Comparison of ENCODE assay signal across 8 cellular contexts in the genomic region with DNA sequence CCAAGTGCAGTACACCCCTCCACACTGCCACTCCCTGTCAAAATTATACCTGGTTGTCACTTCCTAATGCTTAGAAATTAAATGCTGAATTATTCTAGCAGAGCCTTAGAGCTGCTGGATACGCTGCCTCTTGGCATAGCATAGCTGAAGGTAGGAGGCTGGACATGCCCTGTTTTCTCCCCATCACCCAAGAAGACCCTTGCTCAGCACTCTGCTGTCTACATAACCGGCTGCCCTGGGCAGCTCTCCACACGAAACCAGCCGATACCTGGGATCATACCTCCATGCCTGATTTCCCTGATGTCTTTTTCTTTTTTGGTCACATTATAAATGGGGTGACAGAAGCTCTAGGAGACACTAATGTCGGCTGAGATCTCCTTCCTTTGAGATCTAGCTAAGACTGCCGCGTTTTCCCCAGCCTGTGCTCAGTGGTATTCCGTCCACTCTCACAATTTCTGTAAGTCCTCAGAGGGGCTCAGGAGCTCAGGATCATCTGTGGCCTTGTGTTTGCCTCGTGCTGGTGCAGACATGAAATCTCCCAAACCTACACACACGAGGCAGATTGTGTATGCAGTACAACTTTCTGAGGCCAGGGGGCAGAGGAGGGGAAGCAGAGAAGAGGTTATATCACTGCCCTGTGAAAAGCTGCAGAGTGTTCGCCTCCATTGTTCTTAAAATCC. TPM values are rescaled to one million over a fixed set of nuclear protein-coding genes. Genes with fewer than 3 reads are reported as not detected.
A peak's percentile ranks its signal among the peaks of the same experiment; 100 is the strongest.
DNase-seq lines count a peak whose midpoint lies in the region; ATAC-seq and TF ChIP-seq lines count a peak whose summit lies in the region.

No MANE protein-coding gene starts in this region.

- H3K36me3 Mint-ChIP-seq in activated CD4-positive, alpha-beta T cell treated with anti-CD3 and anti-CD28 coated beads for 36 hours (ENCODE audit: low read depth): no peaks in the 10 kb centered on the region

- H3K4me1 ChIP-seq in lung (ENCODE audit: control insufficient read depth in 2 of 2, insufficient read depth in 2 of 2, low read length in 2 of 2): no peaks in the 10 kb centered on the region

- DNase-seq in Caki2 (ENCODE audit: low read depth) (peak; percentile 44), NCI-H510A treated with DMSO at 0.1 percent for 48 hours (lab: John Stamatoyannopoulos, UW) (peak; percentile 22), dermis microvascular lymphatic vessel endothelial cell (ENCODE audit: low read depth in 2 of 2) (peak; percentile 33 to 60), lung (ENCODE audit: low spot score) (peak; percentile 45)
- peak; percentile 84 for DNase-seq in activated CD4-positive, alpha-beta T cell treated with anti-CD3 and anti-CD28 coated beads for 36 hours
- DNase-seq in stimulated activated naive CD4-positive, alpha-beta T cell (lab: John Stamatoyannopoulos, UW): peak; percentile 28 to 64 (median 36)

- no peak overlapping the region for H3K4me3 Mint-ChIP-seq in activated CD4-positive, alpha-beta T cell treated with anti-CD3 and anti-CD28 coated beads for 36 hours

- intact Hi-C loops in activated CD4-positive, alpha-beta T cell treated with anti-CD3 and anti-CD28 coated beads for 36 hours (cut with DNase I, micrococcal nuclease): loop anchor here (2.0 to 10.0 kb wide), 2 partner anchors 49 to 1635 kb away; no protein-coding TSS in a partner anchor

- peak; percentile 27 for TF ChIP-seq CTCF in lung (IDR thresholded peaks at IDR 0.05; ENCODE audit: control extremely low read depth, extremely low read depth)

- ATAC-seq in HG02973 (IDR thresholded peaks at IDR 0.05; ENCODE audit: unreplicated experiment) (peak; percentile 53), lung (ENCODE audit: insufficient read depth, low FRiP score) (no peak), HG02588 (IDR thresholded peaks at IDR 0.05; ENCODE audit: unreplicated experiment) (no peak)
- peak; percentile 91 for ATAC-seq in activated CD4-positive, alpha-beta T cell treated with anti-CD3 and anti-CD28 coated beads for 36 hours

- in situ Hi-C loops in Caki2 (cut with HindIII; ENCODE audit: low pct_unique_long_range_greater_than_20kb, low sequenced_read_pairs): no loop called here

- POLR2A ChIA-PET in activated CD4-positive, alpha-beta T cell treated with anti-CD3 and anti-CD28 coated beads for 36 hours (lab: Charles Lee): interaction anchor here (0.7 to 1.3 kb wide), 5 partner anchors 10 to 54 kb away, joined by 3 to 6 read pairs (median 4); a partner anchor contains a TSS

- no peak overlapping the region for H3K27ac Mint-ChIP-seq in activated CD4-positive, alpha-beta T cell treated with anti-CD3 and anti-CD28 coated beads for 36 hours

- H3K9me3 Mint-ChIP-seq in activated CD4-positive, alpha-beta T cell treated with anti-CD3 and anti-CD28 coated beads for 36 hours (ENCODE audit: low read depth): no peaks in the 10 kb centered on the region

- WGBS in lung, 2 donors: 66 to 67% methylated on average over 11 of the region's 11 CpGs

- H3K36me3 ChIP-seq in lung (ENCODE audit: control insufficient read depth in 2 of 2, insufficient read depth in 2 of 2, low read length in 2 of 2): no peaks in the 10 kb centered on the region

- no peak overlapping the region for H3K4me3 ChIP-seq in lung

- H3K27me3 ChIP-seq in lung (ENCODE audit: control insufficient read depth, insufficient read depth): no peaks in the 10 kb centered on the region

- CTCF ChIA-PET in activated CD4-positive, alpha-beta T cell treated with anti-CD3 and anti-CD28 coated beads for 36 hours (lab: Charles Lee): interaction anchor here (0.6 to 8.7 kb wide), 31 partner anchors 9 to 688 kb away, joined by 3 to 170 read pairs (median 6); a partner anchor contains a TSS

- H3K27me3 Mint-ChIP-seq in activated CD4-positive, alpha-beta T cell treated with anti-CD3 and anti-CD28 coated beads for 36 hours: no peaks in the 10 kb centered on the region

- no peak overlapping the region for H3K27ac ChIP-seq in lung (ENCODE audit: low read depth in 1 of 2, low read length in 1 of 2)

- H3K9me3 ChIP-seq in lung (ENCODE audit: control insufficient read depth in 2 of 2, insufficient read depth in 1 of 2, low read length in 1 of 2): no peaks in the 10 kb centered on the region

- peaks cover 9% of the 10 kb centered on the region for H3K4me1 Mint-ChIP-seq in activated CD4-positive, alpha-beta T cell treated with anti-CD3 and anti-CD28 coated beads for 36 hours

RNA-seq across cellular contexts. Expression of a gene that starts 13.5 kb away (rescaled TPM):
- 0.71 TPM in 1 of 2 replicates, not detected in the other for total RNA-seq in Caki2 (2014; rRNA removed; shearing (Covaris generic); ENCODE audit: low replicate concordance)
- 100 to 1,000 TPM; 153 to 156 TPM for total RNA-seq in activated CD4-positive, alpha-beta T cell treated with anti-CD3 and anti-CD28 coated beads for 36 hours
- 0.13 TPM in 2 replicates for total RNA-seq in dermis microvascular lymphatic vessel endothelial cell
- 1 to 10 TPM; 5.1 to 5.6 TPM for total RNA-seq in lung
- 1 to 10 TPM; 5.4 to 8.3 TPM for polyA plus RNA-seq in lung

RNA-seq across cellular contexts. Expression of a gene that starts 30.4 kb away (rescaled TPM):
- 0.27 and 9.2 TPM in 2 replicates for total RNA-seq in Caki2 (2014; rRNA removed; shearing (Covaris generic); ENCODE audit: low replicate concordance)
- total RNA-seq in activated CD4-positive, alpha-beta T cell treated with anti-CD3 and anti-CD28 coated beads for 36 hours: 1 to 10 TPM; 7.4 to 8.9 TPM
- 1.5 and 2.3 TPM in 2 replicates for total RNA-seq in dermis microvascular lymphatic vessel endothelial cell
- total RNA-seq in lung: 10 to 100 TPM; 12.1 to 19.0 TPM
- polyA plus RNA-seq in lung: 10 to 100 TPM in 1 of 2 donors, 1 to 10 TPM in 1; 1.8 to 16.4 TPM

RNA-seq across cellular contexts. Expression of a gene that starts 36.1 kb away (rescaled TPM):
- 89.3 and 113 TPM in 2 replicates for total RNA-seq in Caki2 (2014; rRNA removed; shearing (Covaris generic); ENCODE audit: low replicate concordance)
- 100 to 1,000 TPM in 1 of 2 experiments, 10 to 100 TPM in 1; 92.0 to 124 TPM for total RNA-seq in activated CD4-positive, alpha-beta T cell treated with anti-CD3 and anti-CD28 coated beads for 36 hours
- total RNA-seq in dermis microvascular lymphatic vessel endothelial cell: 62.0 and 80.9 TPM in 2 replicates
- 10 to 100 TPM; 36.4 to 80.0 TPM for total RNA-seq in lung
- 10 to 100 TPM; 60.9 to 62.9 TPM for polyA plus RNA-seq in lung

RNA-seq across cellular contexts. Expression of a gene that starts 54.0 kb away (rescaled TPM):
- 745 and 792 TPM in 2 replicates for total RNA-seq in Caki2 (2014; rRNA removed; shearing (Covaris generic); ENCODE audit: low replicate concordance)
- total RNA-seq in activated CD4-positive, alpha-beta T cell treated with anti-CD3 and anti-CD28 coated beads for 36 hours: 100 to 1,000 TPM; 189 to 220 TPM
- total RNA-seq in dermis microvascular lymphatic vessel endothelial cell (320 and 449 TPM in 2 replicates), lung (100 to 1,000 TPM; 104 to 215 TPM)
- 100 to 1,000 TPM; 250 to 593 TPM for polyA plus RNA-seq in lung

Comparison
In these comparisons a context has a peak if more than half of its experiments do, and no peak if none do; other contexts are left out.
1. DNase-seq: peak in every context shown above with its lines; median percentile 84 in activated CD4-positive, alpha-beta T cell treated with anti-CD3 and anti-CD28 coated beads for 36 hours; 46 in dermis microvascular lymphatic vessel endothelial cell; 45 in lung; 44 in Caki2; 36 in stimulated activated naive CD4-positive, alpha-beta T cell; 22 in NCI-H510A treated with DMSO at 0.1 percent for 48 hours.
2. ATAC-seq: peak in HG02973 (single experiment) and activated CD4-positive, alpha-beta T cell treated with anti-CD3 and anti-CD28 coated beads for 36 hours (single experiment); none in lung (single experiment) and HG02588 (single experiment).
3. RNA of a gene that starts 13.5 kb away (total RNA-seq): 153 to 156 TPM in activated CD4-positive, alpha-beta T cell treated with anti-CD3 and anti-CD28 coated beads for 36 hours; 5.1 to 5.6 TPM in lung, 0.71 TPM in Caki2 and 0.13 TPM in dermis microvascular lymphatic vessel endothelial cell; every median in the first group is over 10 times any median in the second.